Comparison of ENCODE assay signal across 1 cellular context in the genomic region with DNA sequence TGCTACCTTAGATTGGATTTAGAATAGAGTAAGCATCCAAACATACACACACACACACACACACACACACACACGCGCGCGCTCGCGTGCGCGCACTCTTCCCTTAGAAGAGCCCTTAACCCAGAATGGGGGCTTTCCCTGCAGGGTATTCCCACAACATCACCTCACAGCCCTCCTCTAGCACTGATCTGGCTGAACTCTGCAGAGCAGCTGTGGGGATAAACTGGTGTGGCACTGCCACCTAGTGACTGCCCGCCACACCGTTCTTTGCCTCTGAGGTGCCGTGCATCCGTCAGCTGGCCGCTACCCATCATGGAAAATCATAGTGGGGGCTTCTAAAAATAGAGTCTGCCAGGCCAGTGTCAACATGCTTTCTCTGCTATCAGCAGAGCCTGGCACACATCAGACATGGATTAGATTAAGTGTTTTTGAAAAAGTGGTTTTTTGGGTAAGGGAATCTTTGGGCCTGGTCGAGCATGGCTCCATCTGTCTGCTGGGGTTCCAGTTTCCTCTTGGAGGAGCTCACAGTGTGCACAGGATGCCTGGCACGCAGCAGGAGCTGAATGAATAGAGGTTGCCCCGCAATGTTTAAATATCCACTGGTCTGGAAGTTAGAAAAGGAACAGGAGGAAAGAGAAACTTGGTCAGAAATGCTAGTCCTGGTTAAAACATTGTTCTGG.
TF ChIP-seq lines count a peak whose summit lies in the region.

No MANE protein-coding gene starts in this region.

TF ChIP-seq in GM23338, 12 proteins besides CTCF, POLR2A, EP300 and RAD21 (continued from another document):
- TF ChIP-seq EZH2phosphoT487 (IDR thresholded peaks at IDR 0.05; ENCODE audit: unreplicated experiment) (no peak), ZNF462 (CRISPR knock-in tag; IDR thresholded peaks at IDR 0.05) (no peak), ZNF331 (CRISPR knock-in tag; IDR thresholded peaks at IDR 0.05; ENCODE audit: low read depth) (no peak), EZH2 (IDR thresholded peaks at IDR 0.05; ENCODE audit: low read depth, unreplicated experiment) (no peak)
- TF ChIP-seq, protein P1, sequence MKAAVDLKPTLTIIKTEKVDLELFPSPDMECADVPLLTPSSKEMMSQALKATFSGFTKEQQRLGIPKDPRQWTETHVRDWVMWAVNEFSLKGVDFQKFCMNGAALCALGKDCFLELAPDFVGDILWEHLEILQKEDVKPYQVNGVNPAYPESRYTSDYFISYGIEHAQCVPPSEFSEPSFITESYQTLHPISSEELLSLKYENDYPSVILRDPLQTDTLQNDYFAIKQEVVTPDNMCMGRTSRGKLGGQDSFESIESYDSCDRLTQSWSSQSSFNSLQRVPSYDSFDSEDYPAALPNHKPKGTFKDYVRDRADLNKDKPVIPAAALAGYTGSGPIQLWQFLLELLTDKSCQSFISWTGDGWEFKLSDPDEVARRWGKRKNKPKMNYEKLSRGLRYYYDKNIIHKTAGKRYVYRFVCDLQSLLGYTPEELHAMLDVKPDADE (IDR thresholded peaks at IDR 0.05): no peak
